9 cellular contexts compared by ENCODE assay signal in genomic region chr3:14461748-14462324, GRCh38. TPM values are rescaled to one million over a fixed set of nuclear protein-coding genes. Genes with fewer than 3 reads are reported as not detected.
A peak's percentile ranks its signal among the peaks of the same experiment; 100 is the strongest.
DNase-seq lines count a peak whose midpoint lies in the region; TF ChIP-seq lines count a peak whose summit lies in the region.
"Had no signal": no experiment of that assay in that cellular context is flagged by ENCODE, and none has a peak within 500 bp of the region (broad histone marks: within the 10 kb centered on the region; RNA-seq: fewer than 3 reads in every experiment).

No MANE protein-coding gene starts in this region.

- no peaks in the 10 kb centered on the region for H3K27me3 Mint-ChIP-seq in Caco-2 (ENCODE audit: insufficient read depth, unreplicated experiment)

- DNase-seq in Caco-2 = peak; percentile 74 to 78
- DNase-seq in GM23248 = peak; percentile 80
- DNase-seq in PC-9 = peak in 1 of 2 experiments; percentile 34
- no peak for DNase-seq in ascending aorta (ENCODE audit: low spot score in 2 of 2)
- DNase-seq in hepatocyte (ENCODE audit: low spot score) = peak; percentile 72
- DNase-seq in stimulated activated CD4-positive, alpha-beta T cell treated with anti-CD3 and anti-CD28 coated beads, Interleukin-4, amount 100 ng/mL, for 1 hour = peak; percentile 40
- DNase-seq in NCI-H1048 (lab: John Stamatoyannopoulos, UW) = no peak
- DNase-seq in mesenteric fat pad (ENCODE audit: low spot score) = no peak

- no peaks in the 10 kb centered on the region for H3K27me3 ChIP-seq in Caco-2 (replicated peaks; ENCODE audit: control insufficient read depth, insufficient read depth, low read length)
- no peaks in the 10 kb centered on the region for H3K27me3 ChIP-seq in GM23248 (replicated peaks; ENCODE audit: insufficient read depth)
- H3K27me3 ChIP-seq in PC-9 (ENCODE audit: insufficient read depth, low read depth) = no peaks in the 10 kb centered on the region
- no peaks in the 10 kb centered on the region for H3K27me3 ChIP-seq in ascending aorta
- no peaks in the 10 kb centered on the region for H3K27me3 ChIP-seq in hepatocyte

- no peak overlapping the region for H3K4me3 ChIP-seq in Caco-2 (ENCODE audit: low read depth, low read length)
- no peak overlapping the region for H3K4me3 ChIP-seq in GM23248
- H3K4me3 ChIP-seq in PC-9 = no peak overlapping the region
- H3K4me3 ChIP-seq in ascending aorta = no peak overlapping the region
- H3K4me3 ChIP-seq in hepatocyte = no peak overlapping the region

- H3K9me3 ChIP-seq in Caco-2 = no peaks in the 10 kb centered on the region
- no peaks in the 10 kb centered on the region for H3K9me3 ChIP-seq in GM23248 (ENCODE audit: low read depth)
- H3K9me3 ChIP-seq in PC-9 (ENCODE audit: insufficient read depth, low read depth) = no peaks in the 10 kb centered on the region
- H3K9me3 ChIP-seq in ascending aorta = no peaks in the 10 kb centered on the region
- H3K9me3 ChIP-seq in hepatocyte (ENCODE audit: low read depth) = no peaks in the 10 kb centered on the region

- CTCF ChIA-PET in Caco-2 (lab: Charles Lee) = interaction anchor here (0.8 to 4.3 kb wide), 2 partner anchors 60 to 258 kb away, joined by 5 to 24 read pairs; partner anchors contain the start of gene SLC6A6
- CTCF ChIA-PET in PC-9 (lab: Charles Lee) = interaction anchor here (0.8 to 1.5 kb wide), 3 partner anchors 60 to 258 kb away, joined by 3 to 5 read pairs (median 3); no protein-coding TSS in a partner anchor

- H2AFZ ChIP-seq in GM23248 (no peak overlapping the region), PC-9 (no peak overlapping the region), hepatocyte (no peak overlapping the region)

- H3K4me1 ChIP-seq in Caco-2 = no peaks in the 10 kb centered on the region
- H3K4me1 ChIP-seq in GM23248 (ENCODE audit: insufficient read depth) = peaks cover 26% of the 10 kb centered on the region
- no peaks in the 10 kb centered on the region for H3K4me1 ChIP-seq in PC-9 (replicated peaks; ENCODE audit: insufficient read depth)
- peaks cover 7 to 18% of the 10 kb centered on the region in 2 donors for H3K4me1 ChIP-seq in ascending aorta
- H3K4me1 ChIP-seq in hepatocyte (ENCODE audit: insufficient read depth) = no peaks in the 10 kb centered on the region

- H3K4me1 Mint-ChIP-seq in Caco-2 (ENCODE audit: low read depth, unreplicated experiment) = no peaks in the 10 kb centered on the region

- in situ Hi-C loops in GM23248 (cut with MboI) = loop anchor here (5.0 kb wide), 1 partner anchor 200 kb away; no protein-coding TSS in a partner anchor

- H3K9me3 Mint-ChIP-seq in Caco-2 (ENCODE audit: unreplicated experiment) = no peaks in the 10 kb centered on the region
- H3K9me3 Mint-ChIP-seq: T-helper 1 cell treated with Interleukin-12 subunit alpha and Interleukin-12 subunit beta and Interleukin-4 antibody, amounts not matched to agents 30 μg/mL and 1 μg/mL, for 36 hours had no signal

- H3K9ac ChIP-seq in GM23248 = no peak overlapping the region

- H3K27ac ChIP-seq in GM23248 (no peak overlapping the region), PC-9 (no peak overlapping the region), ascending aorta (no peak overlapping the region), hepatocyte (peak overlapping the region; percentile 38)

- WGBS in GM23248 (ENCODE audit: low coverage in 1 of 2, low lambda C conversion rate in 2 of 2, missing lambda C conversion rate in 2 of 2), 2 experiments = 90% methylated on average over 8 of the region's 8 CpGs
- 83% methylated on average over 8 of the region's 8 CpGs for WGBS in hepatocyte (ENCODE audit: low lambda C conversion rate, missing lambda C conversion rate)

- no peak overlapping the region for H3K4me2 ChIP-seq in GM23248 (ENCODE audit: unreplicated experiment)
- H3K4me2 ChIP-seq in PC-9 = no peak overlapping the region
- H3K4me2 ChIP-seq in hepatocyte = no peak overlapping the region

- BruUV-seq in Caco-2 (replicated peaks; lab: Mats Ljungman, UMichigan) (no TSS peak), PC-9 (replicated peaks; lab: Mats Ljungman, UMichigan) (no TSS peak)

- H3K9me2 ChIP-seq in GM23248 (ENCODE audit: insufficient read depth) (no peaks in the 10 kb centered on the region), PC-9 (ENCODE audit: insufficient read depth) (no peaks in the 10 kb centered on the region), hepatocyte (replicated peaks; ENCODE audit: insufficient read depth) (no peaks in the 10 kb centered on the region)

- peak overlapping the region; percentile 70 for H3K27ac Mint-ChIP-seq in Caco-2 (ENCODE audit: unreplicated experiment)
- H3K27ac Mint-ChIP-seq: T-helper 1 cell treated with Interleukin-12 subunit alpha and Interleukin-12 subunit beta and Interleukin-4 antibody, amounts not matched to agents 30 μg/mL and 1 μg/mL, for 36 hours had no signal

- H3F3A ChIP-seq in GM23248 (ENCODE audit: insufficient read depth) = peaks cover 32% of the 10 kb centered on the region
- H3F3A ChIP-seq in PC-9 (ENCODE audit: insufficient read depth, low read depth) = peaks cover 30% of the 10 kb centered on the region; the same call in 1 of the 2 replicates

- H3K36me3 Mint-ChIP-seq in Caco-2 (ENCODE audit: insufficient read depth, unreplicated experiment) = peaks cover 62% of the 10 kb centered on the region

- H4K20me1 ChIP-seq in GM23248 (ENCODE audit: insufficient read depth) (no peaks in the 10 kb centered on the region), PC-9 (ENCODE audit: insufficient read depth) (no peaks in the 10 kb centered on the region; the same call in 1 of the 2 replicates), hepatocyte (ENCODE audit: insufficient read depth, poor library complexity, severe bottlenecking) (no peaks in the 10 kb centered on the region)

- H3K79me2 ChIP-seq in GM23248 (ENCODE audit: insufficient read depth) = no peaks in the 10 kb centered on the region
- H3K79me2 ChIP-seq in PC-9 (ENCODE audit: low read depth) = no peaks in the 10 kb centered on the region
- no peaks in the 10 kb centered on the region for H3K79me2 ChIP-seq in hepatocyte

- intact Hi-C loops in Caco-2 (cut with micrococcal nuclease; ENCODE audit: unreplicated experiment) = loop anchor here (1.0 kb wide), 3 partner anchors 60 to 259 kb away; partner anchors contain the start of gene SLC6A6
- intact Hi-C loops in PC-9 (cut with micrococcal nuclease; ENCODE audit: unreplicated experiment) = loop anchor here (2.0 kb wide), 2 partner anchors 57 to 201 kb away; no protein-coding TSS in a partner anchor
- intact Hi-C loops in ascending aorta (cut with DNase I) = loop anchor here (2.0 to 10.0 kb wide), 2 partner anchors 59 to 193 kb away; partner anchors contain the start of genes CCDC174 and SLC6A6

- POLR2A ChIA-PET in Caco-2 (lab: Charles Lee) = no interaction called here
- POLR2A ChIA-PET in PC-9 (lab: Charles Lee; ENCODE audit: unreplicated experiment) = no interaction called here

- TF ChIP-seq CTCF in Caco-2 (IDR thresholded peaks at IDR 0.05; ENCODE audit: insufficient read depth in 1 of 2, low read depth in 1 of 2, low read length in 1 of 2, severe bottlenecking in 1 of 2, unreplicated experiment in 1 of 2) (peak; percentile 65 to 95), PC-9 (conservative IDR thresholded peaks at IDR 0.05) (peak; percentile 72), ascending aorta (IDR thresholded peaks at IDR 0.05) (peak; percentile 50 to 66 (median 63)), hepatocyte (IDR thresholded peaks at IDR 0.05; ENCODE audit: poor library complexity) (peak; percentile 64)

- H3K4me3 Mint-ChIP-seq in Caco-2 (ENCODE audit: unreplicated experiment) = no peak overlapping the region
- H3K4me3 Mint-ChIP-seq: T-helper 1 cell treated with Interleukin-12 subunit alpha and Interleukin-12 subunit beta and Interleukin-4 antibody, amounts not matched to agents 30 μg/mL and 1 μg/mL, for 36 hours had no signal

- H3K36me3 ChIP-seq in Caco-2 (ENCODE audit: control insufficient read depth, insufficient read depth, low read length) (peaks cover 12% of the 10 kb centered on the region), GM23248 (ENCODE audit: low read depth) (0 out of 2 replicates have a peak, but pooled peaks cover 4% of the 10 kb centered on the region), PC-9 (ENCODE audit: low read depth) (peaks cover 34% of the 10 kb centered on the region; the same call in 1 of the 2 replicates), ascending aorta (peaks cover 13 to 31% of the 10 kb centered on the region in 2 donors), hepatocyte (replicated peaks; ENCODE audit: insufficient read depth, low read depth) (no peaks in the 10 kb centered on the region)

RNA-seq across cellular contexts. Expression of gene SLC6A6, which starts 59.4 kb away (rescaled TPM):
- 49.6 and 55.3 TPM in 2 replicates for total RNA-seq in Caco-2 (2022)
- total RNA-seq in GM23248 (2014; rRNA removed; shearing (Covaris generic)) = 10.6 and 13.4 TPM in 2 replicates
- 4.6 and 4.7 TPM in 2 replicates for polyA plus RNA-seq in GM23248 (2016; fragmentation: Nextera tagmentation; extraction: Ambion mirVana)
- 84.9 and 122 TPM in 2 replicates for total RNA-seq in PC-9 (2021)
- total RNA-seq in ascending aorta = 78.1 TPM
- total RNA-seq in hepatocyte = 57.1 and 58.9 TPM in 2 replicates
- 30.7 and 31.8 TPM in 2 replicates for polyA plus RNA-seq in hepatocyte
- total RNA-seq in mesenteric fat pad = 49.3 TPM

Comparison
In these comparisons a context has a peak if more than half of its experiments do, and no peak if none do; other contexts are left out.
1. DNase-seq: peak in Caco-2 (2 of 2), GM23248 (single experiment), hepatocyte (single experiment) and stimulated activated CD4-positive, alpha-beta T cell treated with anti-CD3 and anti-CD28 coated beads, Interleukin-4, amount 100 ng/mL, for 1 hour (single experiment); none in ascending aorta (0 of 2), NCI-H1048 (single experiment) and mesenteric fat pad (single experiment).
2. Peak in every context shown above with its lines, with median percentiles within 50 percentile points of each other: CTCF ChIP-seq.